ENCODE assay signal across 9 cellular contexts in the genomic region with DNA sequence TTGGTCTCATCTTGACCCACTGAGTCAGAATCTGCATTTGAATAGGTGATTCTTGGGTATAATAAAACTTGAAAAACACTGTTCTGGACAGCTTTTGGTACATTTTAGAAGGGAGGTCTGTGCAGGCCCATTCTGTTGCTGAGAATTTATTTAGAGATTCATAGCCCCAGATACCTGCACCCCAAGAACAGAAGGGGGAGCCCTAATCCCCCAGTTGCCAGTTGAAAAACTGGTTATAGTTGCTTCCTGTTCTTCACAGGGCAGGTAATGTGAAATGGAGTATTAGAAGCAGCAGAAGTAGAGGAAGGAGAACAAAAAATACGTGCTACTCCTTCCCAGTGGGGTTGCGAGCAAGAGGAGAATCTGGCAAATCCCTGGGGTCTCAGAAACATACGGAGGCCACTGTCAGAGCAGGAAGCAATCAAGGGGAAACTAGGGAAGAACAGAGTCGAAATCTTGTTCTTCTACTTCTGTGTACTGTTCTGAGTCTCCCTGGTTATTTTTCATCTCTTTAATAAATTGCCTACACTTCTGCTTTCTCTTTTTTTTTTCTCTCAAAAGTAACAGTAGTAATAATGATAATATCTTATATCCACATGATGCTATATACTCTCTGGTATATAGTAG. TPM values are rescaled to one million over a fixed set of nuclear protein-coding genes. Genes with fewer than 3 reads are reported as not detected.
DNase-seq lines count a peak whose midpoint lies in the region; ATAC-seq, FAIRE-seq and TF ChIP-seq lines count a peak whose summit lies in the region.
"Had no signal": no experiment of that assay in that cellular context is flagged by ENCODE, and none has a peak within 500 bp of the region (broad histone marks: within the 10 kb centered on the region; RNA-seq: fewer than 3 reads in every experiment).

No MANE protein-coding gene starts in this region.

- H3K27me3 ChIP-seq in HepG2 (ENCODE audit: control insufficient read depth in 1 of 2, insufficient read depth in 2 of 2, low read length in 2 of 2) = no peaks in the 10 kb centered on the region
- H3K27me3 ChIP-seq: ovary had no signal

- POLR2A ChIA-PET in OCI-LY7 (lab: Charles Lee) = interaction anchor here (0.5 kb wide), 1 partner anchor 943 kb away, joined by 4 read pairs; no protein-coding TSS in a partner anchor
- POLR2A ChIA-PET in HepG2 (lab: Yijun Ruan, JAX) = no interaction called here

- BruUV-seq in OCI-LY7 (replicated peaks; lab: Mats Ljungman, UMichigan) (no TSS peak), HepG2 (replicated peaks; lab: Mats Ljungman, UMichigan) (no TSS peak)

- peak overlapping the region; percentile 32; the same call in 1 of the 2 replicates for H3K4me2 ChIP-seq in OCI-LY7 (ENCODE audit: low read length)
- no peak overlapping the region for H3K4me2 ChIP-seq in HepG2 (ENCODE audit: low read depth, low read length)

- no peak for TF ChIP-seq EP300 in HepG2 (IDR thresholded peaks at IDR 0.05; ENCODE audit: low read depth in 2 of 2, low read length in 2 of 2)
- no peak for TF ChIP-seq EP300 in HepG2 (CRISPR knock-in tag; IDR thresholded peaks at IDR 0.05; ENCODE audit: borderline replicate concordance)

- no peaks in the 10 kb centered on the region for H3K9me2 ChIP-seq in OCI-LY7 (ENCODE audit: insufficient read depth, low read length)

- H3K36me3 ChIP-seq in OCI-LY7 (ENCODE audit: insufficient read depth, low read length) (no peaks in the 10 kb centered on the region), HepG2 (replicated peaks in 1 of 2; ENCODE audit: control insufficient read depth in 1 of 2, insufficient read depth in 2 of 2, low read length in 2 of 2) (no peaks in the 10 kb centered on the region)
- H3K36me3 ChIP-seq: ovary had no signal

- CTCF ChIA-PET in OCI-LY7 (lab: Charles Lee; ENCODE audit: unreplicated experiment) (no interaction called here), HepG2 (lab: Yijun Ruan, JAX; ENCODE audit: low intra/inter-chr PET ratio, low total read pairs) (no interaction called here)

- no peak overlapping the region for H3K9ac ChIP-seq in HepG2 (ENCODE audit: insufficient read depth, low read depth, low read length)

- no peaks in the 10 kb centered on the region for H4K20me1 ChIP-seq in OCI-LY7 (ENCODE audit: insufficient read depth, low read length)
- H4K20me1 ChIP-seq in HepG2 (ENCODE audit: insufficient read depth, low read length) = no peaks in the 10 kb centered on the region

- H2AFZ ChIP-seq in OCI-LY7 (ENCODE audit: low read length) (peak overlapping the region; percentile 76), HepG2 (ENCODE audit: low read length) (no peak overlapping the region)

- H3K79me2 ChIP-seq in OCI-LY7 (ENCODE audit: insufficient read depth, low read depth, low read length) (no peaks in the 10 kb centered on the region), HepG2 (ENCODE audit: insufficient read depth, low read length) (no peaks in the 10 kb centered on the region)

- no peak for TF ChIP-seq POLR2A in GM18505 (IDR thresholded peaks at IDR 0.05; ENCODE audit: borderline replicate concordance, extremely low read depth, insufficient read depth, insufficient read length)
- no peak for TF ChIP-seq POLR2A in HepG2 (IDR thresholded peaks at IDR 0.05; ENCODE audit: insufficient read depth in 1 of 2, low read depth in 2 of 2, low read length in 2 of 2)

- peak; percentile 90 for TF ChIP-seq CTCF in OCI-LY7 (conservative IDR thresholded peaks at IDR 0.05; ENCODE audit: low read length)
- TF ChIP-seq CTCF in HepG2 (CRISPR knock-in tag; IDR thresholded peaks at IDR 0.05) = peak; percentile 28

- peak; percentile 38 for DNase-seq in Ammon's horn (ENCODE audit: low spot score)
- peak; percentile 65 for DNase-seq in OCI-LY7 (ENCODE audit: low spot score)
- peak; percentile 40 for DNase-seq in astrocyte of the hippocampus (ENCODE audit: low read depth, low spot score)
- no peak for DNase-seq in HepG2 (ENCODE audit: low spot score)
- DNase-seq in G401 (ENCODE audit: low spot score) = no peak

- in situ Hi-C loops in HepG2 (cut with HindIII; ENCODE audit: extremely low pct_ligation_motif_present, low pct_unique_long_range_greater_than_20kb) = no loop called here
- in situ Hi-C loops in G401 (cut with HindIII; ENCODE audit: low sequenced_read_pairs) = no loop called here

- intact Hi-C loops in OCI-LY7 (cut with micrococcal nuclease; ENCODE audit: unreplicated experiment) = no loop called here
- intact Hi-C loops in HepG2 (cut with micrococcal nuclease; ENCODE audit: unreplicated experiment) = no loop called here

- H3K4me1 ChIP-seq in OCI-LY7 (ENCODE audit: insufficient read depth, low read length, poor library complexity, severe bottlenecking) (no peaks in the 10 kb centered on the region), HepG2 (ENCODE audit: insufficient read depth, low read length) (no peaks in the 10 kb centered on the region)

- 0% methylated on average over 4 of the region's 4 CpGs for WGBS in HepG2 (ENCODE audit: low lambda C conversion rate)

- H3K27ac ChIP-seq in OCI-LY7 (ENCODE audit: low read depth, low read length, poor library complexity, severe bottlenecking) = no peak overlapping the region
- H3K27ac ChIP-seq in HepG2 (ENCODE audit: extremely low read length, insufficient read depth, low read length) = no peak overlapping the region
- H3K27ac ChIP-seq: ovary had no signal

- FAIRE-seq in HepG2 (lab: Jason Lieb, UNC) = no peak

- H3K9me3 ChIP-seq in OCI-LY7 (ENCODE audit: low read length) = no peaks in the 10 kb centered on the region
- no peaks in the 10 kb centered on the region for H3K9me3 ChIP-seq in HepG2 (ENCODE audit: low read length)
- H3K9me3 ChIP-seq: ovary had no signal

- H3K4me3 ChIP-seq in OCI-LY7 (ENCODE audit: low read depth, low read length, poor library complexity, severe bottlenecking) = no peak overlapping the region
- H3K4me3 ChIP-seq in HepG2 (replicated peaks in 1 of 3; ENCODE audit: insufficient read depth in 1 of 3, low read depth in 2 of 3, low read length in 3 of 3) = no peak overlapping the region
- H3K4me3 ChIP-seq: ovary had no signal

- TF ChIP-seq RAD21 in HepG2 (CRISPR knock-in tag; IDR thresholded peaks at IDR 0.05) = no peak

- ATAC-seq in GM18505 (IDR thresholded peaks at IDR 0.05; ENCODE audit: unreplicated experiment) (peak; percentile 92), HG02938 (IDR thresholded peaks at IDR 0.05; ENCODE audit: unreplicated experiment) (peak; percentile 81), HepG2 (peak; percentile 65), GM18873 (IDR thresholded peaks at IDR 0.05; ENCODE audit: low FRiP score, unreplicated experiment) (no peak)

RNA-seq across cellular contexts. Expression of a gene that starts 4.6 kb away (rescaled TPM):
- not detected in 2 replicates for total RNA-seq in OCI-LY7 (2014; rRNA removed; shearing (Covaris generic))
- total RNA-seq in OCI-LY7 (2022) (not detected in 2 replicates), HepG2 (2016; rRNA removed; fragmentation: Illumina TruSeq; extraction: Trizol) (not detected in 2 replicates)
- total RNA-seq in HepG2 (2016; cell fraction: cytosol; rRNA removed; fragmentation: Illumina TruSeq; extraction: Trizol; ENCODE audit: low read depth) = not detected in 2 replicates
- total RNA-seq in HepG2 (2016; cell fraction: insoluble cytoplasmic fraction; rRNA removed; fragmentation: Illumina TruSeq; extraction: Trizol) = not detected in 2 replicates
- total RNA-seq in HepG2 (2016; cell fraction: membrane; rRNA removed; fragmentation: Illumina TruSeq; extraction: Trizol) = not detected in 2 replicates
- total RNA-seq in HepG2 (2016; cell fraction: nucleus; rRNA removed; fragmentation: Illumina TruSeq; extraction: Trizol) = not detected in 2 replicates
- not detected in 2 replicates for polyA plus RNA-seq in HepG2 (2011; rRNA removed)
- not detected in 2 replicates for polyA plus RNA-seq in HepG2 (2011; cell fraction: cytosol; rRNA removed)
- not detected in 2 replicates for polyA plus RNA-seq in HepG2 (2011; cell fraction: nucleus; rRNA removed)
- polyA plus RNA-seq in HepG2 (2012) = not detected in 2 replicates
- polyA plus RNA-seq in HepG2 (2016; cell fraction: cytosol; fragmentation: Illumina TruSeq; extraction: Trizol; ENCODE audit: low read depth) = not detected in 2 replicates
- not detected in 2 replicates for polyA plus RNA-seq in HepG2 (2016; cell fraction: insoluble cytoplasmic fraction; fragmentation: Illumina TruSeq; extraction: Trizol; ENCODE audit: low read depth)
- polyA plus RNA-seq in HepG2 (2016; cell fraction: membrane; fragmentation: Illumina TruSeq; extraction: Trizol; ENCODE audit: low read depth) = not detected in 2 replicates
- not detected in 2 replicates for polyA plus RNA-seq in HepG2 (2016; cell fraction: nucleus; fragmentation: Illumina TruSeq; extraction: Trizol; ENCODE audit: insufficient read depth, low read depth)
- polyA minus RNA-seq in HepG2 (2011; rRNA and poly(A)+ RNA removed; ENCODE audit: low replicate concordance) = 1.1 TPM in 1 of 2 replicates, not detected in the other
- polyA minus RNA-seq in HepG2 (2011; cell fraction: cytosol; rRNA and poly(A)+ RNA removed) = not detected in 2 replicates
- polyA minus RNA-seq in HepG2 (2011; cell fraction: nucleus; rRNA and poly(A)+ RNA removed) = not detected in 2 replicates
- total RNA-seq in G401 (2014; rRNA removed; shearing (Covaris generic)) = 0.81 TPM in 1 of 2 replicates, not detected in the other

RNA-seq across cellular contexts. Expression of a gene that starts 23.3 kb away (rescaled TPM):
- total RNA-seq in OCI-LY7 (2014; rRNA removed; shearing (Covaris generic)) = 24.7 and 26.2 TPM in 2 replicates
- 44.8 and 45.3 TPM in 2 replicates for total RNA-seq in OCI-LY7 (2022)
- 0.07 and 0.27 TPM in 2 replicates for total RNA-seq in HepG2 (2016; rRNA removed; fragmentation: Illumina TruSeq; extraction: Trizol)
- not detected in 2 replicates for total RNA-seq in HepG2 (2016; cell fraction: cytosol; rRNA removed; fragmentation: Illumina TruSeq; extraction: Trizol; ENCODE audit: low read depth)
- 0.15 and 0.22 TPM in 2 replicates for total RNA-seq in HepG2 (2016; cell fraction: insoluble cytoplasmic fraction; rRNA removed; fragmentation: Illumina TruSeq; extraction: Trizol)
- not detected in 2 replicates for total RNA-seq in HepG2 (2016; cell fraction: membrane; rRNA removed; fragmentation: Illumina TruSeq; extraction: Trizol)
- 0.97 and 1.2 TPM in 2 replicates for total RNA-seq in HepG2 (2016; cell fraction: nucleus; rRNA removed; fragmentation: Illumina TruSeq; extraction: Trizol)
- polyA plus RNA-seq in HepG2 (2011; rRNA removed) = not detected in 2 replicates
- not detected in 2 replicates for polyA plus RNA-seq in HepG2 (2011; cell fraction: cytosol; rRNA removed)
- polyA plus RNA-seq in HepG2 (2011; cell fraction: nucleus; rRNA removed) = not detected in 2 replicates
- polyA plus RNA-seq in HepG2 (2012) = not detected in 2 replicates
- polyA plus RNA-seq in HepG2 (2016; cell fraction: cytosol; fragmentation: Illumina TruSeq; extraction: Trizol; ENCODE audit: low read depth) = not detected in 2 replicates
- 0.71 TPM in 1 of 2 replicates, not detected in the other for polyA plus RNA-seq in HepG2 (2016; cell fraction: insoluble cytoplasmic fraction; fragmentation: Illumina TruSeq; extraction: Trizol; ENCODE audit: low read depth)
- polyA plus RNA-seq in HepG2 (2016; cell fraction: membrane; fragmentation: Illumina TruSeq; extraction: Trizol; ENCODE audit: low read depth) = not detected in 2 replicates
- polyA plus RNA-seq in HepG2 (2016; cell fraction: nucleus; fragmentation: Illumina TruSeq; extraction: Trizol; ENCODE audit: insufficient read depth, low read depth) = 1.1 TPM in 1 of 2 replicates, not detected in the other
- 0.02 and 5.6 TPM in 2 replicates for polyA minus RNA-seq in HepG2 (2011; rRNA and poly(A)+ RNA removed; ENCODE audit: low replicate concordance)
- polyA minus RNA-seq in HepG2 (2011; cell fraction: cytosol; rRNA and poly(A)+ RNA removed) = not detected in 2 replicates
- polyA minus RNA-seq in HepG2 (2011; cell fraction: nucleus; rRNA and poly(A)+ RNA removed) = not detected in 2 replicates
- total RNA-seq in G401 (2014; rRNA removed; shearing (Covaris generic)) = 15.3 and 24.9 TPM in 2 replicates

RNA-seq across cellular contexts. Expression of a gene that starts 49.3 kb away (rescaled TPM):
- total RNA-seq in OCI-LY7 (2014; rRNA removed; shearing (Covaris generic)) = not detected in 2 replicates
- not detected in 2 replicates for total RNA-seq in OCI-LY7 (2022)
- total RNA-seq in HepG2 (2016; rRNA removed; fragmentation: Illumina TruSeq; extraction: Trizol) = not detected in 2 replicates
- not detected in 2 replicates for total RNA-seq in HepG2 (2016; cell fraction: cytosol; rRNA removed; fragmentation: Illumina TruSeq; extraction: Trizol; ENCODE audit: low read depth)
- total RNA-seq in HepG2 (2016; cell fraction: insoluble cytoplasmic fraction; rRNA removed; fragmentation: Illumina TruSeq; extraction: Trizol) = not detected in 2 replicates
- total RNA-seq in HepG2 (2016; cell fraction: membrane; rRNA removed; fragmentation: Illumina TruSeq; extraction: Trizol) = not detected in 2 replicates
- total RNA-seq in HepG2 (2016; cell fraction: nucleus; rRNA removed; fragmentation: Illumina TruSeq; extraction: Trizol) = not detected in 2 replicates
- polyA plus RNA-seq in HepG2 (2011; rRNA removed) = not detected in 2 replicates
- not detected in 2 replicates for polyA plus RNA-seq in HepG2 (2011; cell fraction: cytosol; rRNA removed)
- not detected in 2 replicates for polyA plus RNA-seq in HepG2 (2011; cell fraction: nucleus; rRNA removed)
- polyA plus RNA-seq in HepG2 (2012) = not detected in 2 replicates
- polyA plus RNA-seq in HepG2 (2016; cell fraction: cytosol; fragmentation: Illumina TruSeq; extraction: Trizol; ENCODE audit: low read depth) = not detected in 2 replicates
- polyA plus RNA-seq in HepG2 (2016; cell fraction: insoluble cytoplasmic fraction; fragmentation: Illumina TruSeq; extraction: Trizol; ENCODE audit: low read depth) = not detected in 2 replicates
- not detected in 2 replicates for polyA plus RNA-seq in HepG2 (2016; cell fraction: membrane; fragmentation: Illumina TruSeq; extraction: Trizol; ENCODE audit: low read depth)
- not detected in 2 replicates for polyA plus RNA-seq in HepG2 (2016; cell fraction: nucleus; fragmentation: Illumina TruSeq; extraction: Trizol; ENCODE audit: insufficient read depth, low read depth)
- not detected in 2 replicates for polyA minus RNA-seq in HepG2 (2011; rRNA and poly(A)+ RNA removed; ENCODE audit: low replicate concordance)
- polyA minus RNA-seq in HepG2 (2011; cell fraction: cytosol; rRNA and poly(A)+ RNA removed) = not detected in 2 replicates
- not detected in 2 replicates for polyA minus RNA-seq in HepG2 (2011; cell fraction: nucleus; rRNA and poly(A)+ RNA removed)
- total RNA-seq in G401 (2014; rRNA removed; shearing (Covaris generic)) = not detected in 2 replicates
- polyA plus RNA-seq: ovary had no signal

Comparison
In these comparisons a context has a peak if more than half of its experiments do, and no peak if none do; other contexts are left out.
1. DNase-seq: peak in Ammon's horn (single experiment), OCI-LY7 (single experiment) and astrocyte of the hippocampus (single experiment); none in HepG2 (single experiment) and G401 (single experiment).